8 cellular contexts compared by ENCODE assay signal in genomic region chr1:18902523-18903312, GRCh38. TPM values are rescaled to one million over a fixed set of nuclear protein-coding genes. Genes with fewer than 3 reads are reported as not detected.
DNase-seq lines count a peak whose midpoint lies in the region; ATAC-seq, FAIRE-seq and TF ChIP-seq lines count a peak whose summit lies in the region.

ALDH4A1 (minus strand) TSS chr1:18902555; CDS start chr1:18902523, 32 bp downstream.

- H3K9me3 Mint-ChIP-seq in Caco-2 (ENCODE audit: unreplicated experiment) (no peaks in the 10 kb centered on the region), memory B cell (no peaks in the 10 kb centered on the region)

- no TSS peak for BruUV-seq in Caco-2 (replicated peaks; lab: Mats Ljungman, UMichigan)

- H3K4me3 Mint-ChIP-seq in Caco-2 (ENCODE audit: unreplicated experiment) (peak within 1 kb of the TSS; percentile 99), memory B cell (peak within 1 kb of the TSS; percentile 99)

- H3K9me3 ChIP-seq in Caco-2 (no peaks in the 10 kb centered on the region), endocrine pancreas (ENCODE audit: control insufficient read depth, low read length) (no peaks in the 10 kb centered on the region)

- CTCF ChIA-PET in Caco-2 (lab: Charles Lee): interaction anchor here (0.6 to 1.4 kb wide), 8 partner anchors 9 to 583 kb away, joined by 3 to 11 read pairs (median 4); partner anchors contain the start of gene CAPZB

- H3K9ac ChIP-seq in endocrine pancreas (ENCODE audit: control insufficient read depth, insufficient read depth, low read length): peak within 1 kb of the TSS; percentile 83

- H3K4me3 ChIP-seq in Caco-2 (ENCODE audit: low read depth, low read length) (peak within 1 kb of the TSS; percentile 86), endocrine pancreas (ENCODE audit: control insufficient read depth, insufficient read depth, low read length) (peak within 1 kb of the TSS; percentile 52)

- intact Hi-C loops in Caco-2 (cut with micrococcal nuclease; ENCODE audit: unreplicated experiment): loop anchor here (2.0 to 5.0 kb wide), 2 partner anchors 18 to 55 kb away; partner anchors contain the start of gene IFFO2

- peaks cover 6% of the 10 kb centered on the region for H3K4me1 ChIP-seq in Caco-2
- H3K4me1 ChIP-seq in endocrine pancreas (ENCODE audit: control insufficient read depth, insufficient read depth, low read length): no peaks in the 10 kb centered on the region

- no peak for TF ChIP-seq CTCF in Caco-2 (IDR thresholded peaks at IDR 0.05; ENCODE audit: insufficient read depth in 1 of 2, low read depth in 1 of 2, low read length in 1 of 2, severe bottlenecking in 1 of 2, unreplicated experiment in 1 of 2)

- FAIRE-seq in HTR-8/SVneo (lab: Jason Lieb, UNC): peak; percentile 84

- DNase-seq in Caco-2 (peak; percentile 95 to 98), HTR-8/SVneo (ENCODE audit: insufficient read length, low spot score) (peak; percentile 98), NOMO-1 treated with DMSO at 0.1 percent for 48 hours (lab: John Stamatoyannopoulos, UW; ENCODE audit: unreplicated experiment) (peak; percentile 99), memory B cell (ENCODE audit: low spot score in 2 of 2) (peak; percentile 84 to 90)
- peak; percentile 89 for DNase-seq in activated CD8-positive, alpha-beta memory T cell treated with anti-CD3 and anti-CD28 coated beads, Interleukin-2, amount 50 U/mL, for 24 hours (ENCODE audit: extremely low read depth)
- DNase-seq in stimulated activated CD8-positive, alpha-beta memory T cell treated with anti-CD3 and anti-CD28 coated beads, Interleukin-12 subunit alpha, Interleukin-12 subunit beta, amount 100 ng/mL, for 1 hour (ENCODE audit: low read depth): peak; percentile 88

- peak within 1 kb of the TSS; percentile 98 for H3K27ac Mint-ChIP-seq in Caco-2 (ENCODE audit: unreplicated experiment)
- peak within 1 kb of the TSS; percentile 92 for H3K27ac Mint-ChIP-seq in memory B cell

- no peaks in the 10 kb centered on the region for H3K4me1 Mint-ChIP-seq in Caco-2 (ENCODE audit: low read depth, unreplicated experiment)
- peaks cover 12% of the 10 kb centered on the region for H3K4me1 Mint-ChIP-seq in memory B cell

- ATAC-seq in GM21381 (IDR thresholded peaks at IDR 0.05; ENCODE audit: unreplicated experiment) (peak; percentile 97), memory B cell (ENCODE audit: low read depth) (peak; percentile 93)

- POLR2A ChIA-PET in Caco-2 (lab: Charles Lee): interaction anchor here (0.5 to 0.6 kb wide), 2 partner anchors 150 to 898 kb away, joined by 3 to 18 read pairs; no protein-coding TSS in a partner anchor

- H3K27me3 Mint-ChIP-seq in Caco-2 (ENCODE audit: insufficient read depth, unreplicated experiment): no peaks in the 10 kb centered on the region
- H3K27me3 Mint-ChIP-seq in memory B cell: no peaks in the 10 kb centered on the region

- H3K36me3 Mint-ChIP-seq in Caco-2 (ENCODE audit: insufficient read depth, unreplicated experiment): peaks cover 12% of the 10 kb centered on the region
- no peaks in the 10 kb centered on the region for H3K36me3 Mint-ChIP-seq in memory B cell

- H3K36me3 ChIP-seq in Caco-2 (ENCODE audit: control insufficient read depth, insufficient read depth, low read length): no peaks in the 10 kb centered on the region
- H3K36me3 ChIP-seq in endocrine pancreas (ENCODE audit: control insufficient read depth, insufficient read depth, low read length): no peaks in the 10 kb centered on the region

- H3K27me3 ChIP-seq in Caco-2 (replicated peaks; ENCODE audit: control insufficient read depth, insufficient read depth, low read length): no peaks in the 10 kb centered on the region
- no peaks in the 10 kb centered on the region for H3K27me3 ChIP-seq in endocrine pancreas (ENCODE audit: control insufficient read depth, insufficient read depth, low read length)

RNA-seq across cellular contexts. Expression of gene ALDH4A1, which starts in this region (rescaled TPM):
- total RNA-seq in Caco-2 (2022): 15.3 and 18.0 TPM in 2 replicates

Comparison
In these comparisons a context has a peak if more than half of its experiments do, and no peak if none do; other contexts are left out.
1. Peak in every context shown above with its lines: DNase-seq, ATAC-seq and H3K4me3 ChIP-seq.